In the genomic region with DNA sequence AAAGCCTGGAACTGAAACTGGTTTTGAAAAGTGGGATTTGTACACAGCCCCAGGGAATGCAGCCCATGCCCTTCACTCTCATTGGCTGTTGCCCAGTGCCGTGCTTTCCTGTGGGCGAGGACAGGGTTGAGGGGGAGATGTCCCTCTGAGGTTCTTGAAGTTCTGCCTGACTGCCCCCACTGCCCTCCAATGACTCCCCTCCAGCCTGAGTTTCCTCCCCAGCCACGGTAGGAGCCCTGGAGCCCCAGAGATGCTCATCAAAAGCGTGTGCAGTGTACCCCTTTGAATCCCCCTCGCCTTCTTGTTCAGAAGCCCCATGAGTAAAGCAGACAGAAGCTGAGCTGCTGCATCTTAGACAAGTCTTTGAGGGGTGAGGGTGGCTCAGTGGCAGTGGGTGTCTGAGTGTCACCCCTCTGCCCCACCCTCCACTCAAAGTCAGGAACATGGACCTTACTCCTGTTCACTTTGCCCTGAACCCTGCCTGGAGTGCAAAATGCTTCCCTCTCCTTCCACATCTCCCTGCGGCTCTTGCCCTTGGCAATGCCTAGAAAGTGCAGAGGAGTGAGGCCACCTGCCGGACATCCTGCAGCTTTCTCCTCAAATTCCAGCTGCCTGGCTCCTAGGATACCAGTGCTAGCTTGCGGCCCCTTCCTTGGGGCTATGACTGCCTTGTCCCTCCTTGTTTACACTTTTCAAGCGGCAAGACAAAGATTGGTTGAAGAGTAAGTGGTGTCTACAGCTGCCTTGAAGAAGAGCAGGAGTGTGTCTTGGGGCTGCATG, we compare ENCODE assay signal across 23 cellular contexts. TPM values are rescaled to one million over a fixed set of nuclear protein-coding genes. Genes with fewer than 3 reads are reported as not detected.
DNase-seq lines count a peak whose midpoint lies in the region; ATAC-seq, FAIRE-seq and TF ChIP-seq lines count a peak whose summit lies in the region.
"Had no signal": no experiment of that assay in that cellular context is flagged by ENCODE, and none has a peak within 500 bp of the region (broad histone marks: within the 10 kb centered on the region; RNA-seq: fewer than 3 reads in every experiment).

No MANE protein-coding gene starts in this region.

- H3K9me3 Mint-ChIP-seq in type B pancreatic cell: no peaks in the 10 kb centered on the region
- H3K9me3 Mint-ChIP-seq: activated naive CD4-positive, alpha-beta T cell treated with anti-CD3 and anti-CD28 coated beads, Interleukin-2, amount 50 U/mL, for 72 hours; nephron progenitor cell had no signal

- TF ChIP-seq CTCF in HepG2 (CRISPR knock-in tag; IDR thresholded peaks at IDR 0.05) (no peak), right lobe of liver (IDR thresholded peaks at IDR 0.05) (no peak), astrocyte of the cerebellum (IDR thresholded peaks at IDR 0.05; ENCODE audit: low read depth, low read length, missing control alignments) (peak; percentile 27), type B pancreatic cell (conservative IDR thresholded peaks at IDR 0.05) (peak; percentile 49)

- TF ChIP-seq EP300 in HepG2 (IDR thresholded peaks at IDR 0.05; ENCODE audit: low read depth in 2 of 2, low read length in 2 of 2) (no peak), HepG2 (CRISPR knock-in tag; IDR thresholded peaks at IDR 0.05; ENCODE audit: borderline replicate concordance) (no peak)

- H3K4me2 ChIP-seq in HepG2 (ENCODE audit: low read depth, low read length): no peak overlapping the region

- H4K20me1 ChIP-seq in HepG2 (ENCODE audit: insufficient read depth, low read length): no peaks in the 10 kb centered on the region

- no peaks in the 10 kb centered on the region for H3K4me1 ChIP-seq in HepG2 (ENCODE audit: insufficient read depth, low read length)
- no peaks in the 10 kb centered on the region for H3K4me1 ChIP-seq in right lobe of liver
- H3K4me1 ChIP-seq: body of pancreas, foreskin keratinocyte, vagina had no signal

- no TSS peak for BruUV-seq in HepG2 (replicated peaks; lab: Mats Ljungman, UMichigan)

- H3K4me3 ChIP-seq in HepG2 (replicated peaks in 1 of 3; ENCODE audit: insufficient read depth in 1 of 3, low read depth in 2 of 3, low read length in 3 of 3) (no peak overlapping the region), right lobe of liver (no peak overlapping the region), astrocyte of the cerebellum (ENCODE audit: low read depth, low read length) (no peak overlapping the region)
- H3K4me3 ChIP-seq: body of pancreas, GM12878, vagina had no signal

- H3K27me3 ChIP-seq in HepG2 (ENCODE audit: control insufficient read depth in 1 of 2, insufficient read depth in 2 of 2, low read length in 2 of 2) (peaks cover 1 to 24% of the 10 kb centered on the region in 2 experiments; a peak in 3 of 5 replicates), right lobe of liver (no peaks in the 10 kb centered on the region)
- H3K27me3 ChIP-seq: body of pancreas, vagina had no signal

- in situ Hi-C loops in HepG2 (cut with HindIII; ENCODE audit: extremely low pct_ligation_motif_present, low pct_unique_long_range_greater_than_20kb): no loop called here
- in situ Hi-C loops in astrocyte of the cerebellum (cut with HindIII; ENCODE audit: low sequenced_read_pairs): no loop called here

- H3K27me3 Mint-ChIP-seq in type B pancreatic cell: peaks cover 9% of the 10 kb centered on the region
- H3K27me3 Mint-ChIP-seq: activated CD4-positive, alpha-beta memory T cell treated with anti-CD3 and anti-CD28 coated beads, Interleukin-2, amount 10 ng/mL, durations not matched to agents 7 days and 5 days had no signal

- H3K36me3 Mint-ChIP-seq in type B pancreatic cell: no peaks in the 10 kb centered on the region
- H3K36me3 Mint-ChIP-seq: activated naive CD4-positive, alpha-beta T cell treated with anti-CD3 and anti-CD28 coated beads, Interleukin-2, amount 50 U/mL, for 72 hours had no signal

- WGBS in HepG2 (ENCODE audit: low lambda C conversion rate): 5% methylated on average over 7 of the region's 9 CpGs
- 100% methylated on average over 4 of the region's 9 CpGs for WGBS in right lobe of liver (ENCODE audit: insufficient coverage, low coverage, low lambda C conversion rate, missing lambda C conversion rate)

- H3K27ac ChIP-seq in HepG2 (ENCODE audit: extremely low read length, insufficient read depth, low read length): no peak overlapping the region
- no peak overlapping the region for H3K27ac ChIP-seq in right lobe of liver
- H3K27ac ChIP-seq: body of pancreas, foreskin keratinocyte, vagina had no signal

- H3K4me1 Mint-ChIP-seq in type B pancreatic cell (ENCODE audit: unreplicated experiment): peaks cover 57% of the 10 kb centered on the region

- no peak overlapping the region for H2AFZ ChIP-seq in HepG2 (ENCODE audit: low read length)

- intact Hi-C loops in HepG2 (cut with micrococcal nuclease; ENCODE audit: unreplicated experiment): loop anchor here (10.0 kb wide), 1 partner anchor 265 kb away; no protein-coding TSS in a partner anchor
- intact Hi-C loops in right lobe of liver (cut with DNase I): loop anchor here in 1 of 2 donors (5.0 kb wide), 1 partner anchor 67 kb away; no protein-coding TSS in a partner anchor

- no peak for FAIRE-seq in HepG2 (lab: Jason Lieb, UNC)
- FAIRE-seq: A204.1, endothelial cell of umbilical vein, GM12878 had no signal

- DNase-seq in HepG2 (ENCODE audit: low spot score) (no peak), right lobe of liver (no peak), astrocyte of the cerebellum (ENCODE audit: low read depth) (no peak), islet precursor cell (peak; percentile 78), type B pancreatic cell (ENCODE audit: extremely low spot score, unreplicated experiment) (no peak), COLO668 (lab: John Stamatoyannopoulos, UW; ENCODE audit: unreplicated experiment) (no peak), ecto neural progenitor cell (ENCODE audit: low spot score) (no peak)
- DNase-seq in activated CD4-positive, alpha-beta T cell treated with anti-CD3 and anti-CD28 coated beads for 4 hours: no peak
- DNase-seq: activated CD4-positive, alpha-beta memory T cell treated with anti-CD3 and anti-CD28 coated beads, Interleukin-2, amount 10 ng/mL, durations not matched to agents 7 days and 5 days; body of pancreas; foreskin keratinocyte; HCEC 1CT; left cardiac atrium; NCI-H1930; NCI-H446 treated with DMSO at 0.1 percent for 48 hours; nephron progenitor cell; stimulated activated CD8-positive, alpha-beta memory T cell treated with anti-CD3 and anti-CD28 coated beads, Interleukin-4, amount 100 ng/mL, for 48 hours; T-helper 1 cell had no signal

- ATAC-seq in HepG2 (peak; percentile 48; the same call in 2 of the 3 replicates), right lobe of liver (no peak)
- ATAC-seq: body of pancreas, foreskin keratinocyte, GM12878, left cardiac atrium had no signal

- H3K9ac ChIP-seq in HepG2 (ENCODE audit: insufficient read depth, low read depth, low read length): no peak overlapping the region

- TF ChIP-seq RAD21 in HepG2 (CRISPR knock-in tag; IDR thresholded peaks at IDR 0.05): no peak

- H3K4me3 Mint-ChIP-seq in type B pancreatic cell: no peak overlapping the region
- H3K4me3 Mint-ChIP-seq: activated CD4-positive, alpha-beta memory T cell treated with anti-CD3 and anti-CD28 coated beads, Interleukin-2, amount 10 ng/mL, durations not matched to agents 7 days and 5 days; nephron progenitor cell had no signal

- CTCF ChIA-PET in HepG2 (lab: Yijun Ruan, JAX; ENCODE audit: low intra/inter-chr PET ratio, low total read pairs): no interaction called here

- POLR2A ChIA-PET in HepG2 (lab: Yijun Ruan, JAX): no interaction called here

- no peaks in the 10 kb centered on the region for H3K79me2 ChIP-seq in HepG2 (ENCODE audit: insufficient read depth, low read length)

- H3K9me3 ChIP-seq in HepG2 (ENCODE audit: low read length) (no peaks in the 10 kb centered on the region), right lobe of liver (no peaks in the 10 kb centered on the region)
- H3K9me3 ChIP-seq: body of pancreas, vagina had no signal

- peak overlapping the region; percentile 48 for H3K27ac Mint-ChIP-seq in type B pancreatic cell
- H3K27ac Mint-ChIP-seq: activated naive CD4-positive, alpha-beta T cell treated with anti-CD3 and anti-CD28 coated beads, Interleukin-2, amount 50 U/mL, for 72 hours; nephron progenitor cell had no signal

- H3K36me3 ChIP-seq in HepG2 (replicated peaks in 1 of 2; ENCODE audit: control insufficient read depth in 1 of 2, insufficient read depth in 2 of 2, low read length in 2 of 2) (no peaks in the 10 kb centered on the region), right lobe of liver (no peaks in the 10 kb centered on the region)
- H3K36me3 ChIP-seq: vagina had no signal

- TF ChIP-seq POLR2A in HepG2 (IDR thresholded peaks at IDR 0.05; ENCODE audit: insufficient read depth in 1 of 2, low read depth in 2 of 2, low read length in 2 of 2): no peak
- TF ChIP-seq POLR2A in right lobe of liver (IDR thresholded peaks at IDR 0.05): no peak

RNA-seq across cellular contexts. Expression of gene FAM241B, which starts 19.9 kb away (rescaled TPM):
- total RNA-seq in HepG2 (2016; rRNA removed; fragmentation: Illumina TruSeq; extraction: Trizol): 1.9 and 2.0 TPM in 2 replicates
- 1.2 and 1.6 TPM in 2 replicates for total RNA-seq in HepG2 (2016; cell fraction: cytosol; rRNA removed; fragmentation: Illumina TruSeq; extraction: Trizol; ENCODE audit: low read depth)
- 1.4 and 1.8 TPM in 2 replicates for total RNA-seq in HepG2 (2016; cell fraction: insoluble cytoplasmic fraction; rRNA removed; fragmentation: Illumina TruSeq; extraction: Trizol)
- total RNA-seq in HepG2 (2016; cell fraction: membrane; rRNA removed; fragmentation: Illumina TruSeq; extraction: Trizol): 1.9 and 2.5 TPM in 2 replicates
- 2.2 and 2.3 TPM in 2 replicates for total RNA-seq in HepG2 (2016; cell fraction: nucleus; rRNA removed; fragmentation: Illumina TruSeq; extraction: Trizol)
- 4.0 and 5.8 TPM in 2 replicates for polyA plus RNA-seq in HepG2 (2011; rRNA removed)
- 4.4 and 5.3 TPM in 2 replicates for polyA plus RNA-seq in HepG2 (2011; cell fraction: cytosol; rRNA removed)
- 2.9 and 4.9 TPM in 2 replicates for polyA plus RNA-seq in HepG2 (2011; cell fraction: nucleus; rRNA removed)
- polyA plus RNA-seq in HepG2 (2012): 2.2 and 3.5 TPM in 2 replicates
- polyA plus RNA-seq in HepG2 (2016; cell fraction: cytosol; fragmentation: Illumina TruSeq; extraction: Trizol; ENCODE audit: low read depth): 2.6 and 2.8 TPM in 2 replicates
- polyA plus RNA-seq in HepG2 (2016; cell fraction: insoluble cytoplasmic fraction; fragmentation: Illumina TruSeq; extraction: Trizol; ENCODE audit: low read depth): 4.5 and 5.3 TPM in 2 replicates
- 2.9 TPM in 2 replicates for polyA plus RNA-seq in HepG2 (2016; cell fraction: membrane; fragmentation: Illumina TruSeq; extraction: Trizol; ENCODE audit: low read depth)
- 4.9 and 6.1 TPM in 2 replicates for polyA plus RNA-seq in HepG2 (2016; cell fraction: nucleus; fragmentation: Illumina TruSeq; extraction: Trizol; ENCODE audit: insufficient read depth, low read depth)
- polyA minus RNA-seq in HepG2 (2011; rRNA and poly(A)+ RNA removed; ENCODE audit: low replicate concordance): 7.1 and 10.4 TPM in 2 replicates
- 0.99 TPM in 1 of 2 replicates, not detected in the other for polyA minus RNA-seq in HepG2 (2011; cell fraction: cytosol; rRNA and poly(A)+ RNA removed)
- polyA minus RNA-seq in HepG2 (2011; cell fraction: nucleus; rRNA and poly(A)+ RNA removed): 2.6 and 4.7 TPM in 2 replicates
- 1 to 10 TPM in 5 of 6 experiments, under 1 TPM in 1; 0.74 to 3.9 (median 1.5) TPM for total RNA-seq in right lobe of liver
- total RNA-seq in type B pancreatic cell (ENCODE audit: low replicate concordance): 8.8 and 9.8 TPM in 2 replicates
- total RNA-seq: endothelial cell of umbilical vein had no signal

Comparison
In these comparisons a context has a peak if more than half of its experiments do, and no peak if none do; other contexts are left out.
1. CTCF ChIP-seq: peak in astrocyte of the cerebellum (single experiment) and type B pancreatic cell (single experiment); none in HepG2 (single experiment) and right lobe of liver (0 of 4).